14 cellular contexts compared by ENCODE assay signal in the genomic region with DNA sequence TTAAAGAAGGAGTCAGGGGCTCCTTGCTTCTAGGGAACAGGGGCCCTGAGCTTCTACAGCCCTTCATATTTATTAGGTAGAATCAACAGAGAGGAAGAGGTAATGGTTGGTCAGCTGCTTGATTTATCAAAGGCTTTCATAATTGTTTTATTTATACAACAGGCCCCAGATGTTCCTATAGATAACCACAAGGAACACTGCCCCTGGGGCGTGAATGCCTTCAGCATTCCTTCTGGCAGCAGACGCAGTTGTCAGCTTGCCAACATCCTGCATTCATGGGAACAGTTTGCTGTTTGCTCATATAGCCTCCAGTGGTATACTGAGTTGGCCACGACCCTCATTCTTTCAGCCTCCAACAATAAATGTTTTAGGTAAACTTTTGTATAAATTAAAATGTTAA.
A peak's percentile ranks its signal among the peaks of the same experiment; 100 is the strongest.
DNase-seq lines count a peak whose midpoint lies in the region; ATAC-seq and TF ChIP-seq lines count a peak whose summit lies in the region.
"Had no signal": no experiment of that assay in that cellular context is flagged by ENCODE, and none has a peak within 500 bp of the region (broad histone marks: within the 10 kb centered on the region; RNA-seq: fewer than 3 reads in every experiment).

No MANE protein-coding gene starts in this region.

- no peak for TF ChIP-seq POLR2A in stomach (IDR thresholded peaks at IDR 0.05)

- no peak for ATAC-seq in GM21367 (IDR thresholded peaks at IDR 0.05; ENCODE audit: unreplicated experiment)
- ATAC-seq: mucosa of descending colon had no signal

- no peak for TF ChIP-seq EP300 in stomach (IDR thresholded peaks at IDR 0.05)

- no peak for TF ChIP-seq CTCF in fibroblast of pulmonary artery (IDR thresholded peaks at IDR 0.05; ENCODE audit: low read length, missing control alignments)
- no peak for TF ChIP-seq CTCF in stomach (IDR thresholded peaks at IDR 0.05)

- H3K4me1 ChIP-seq in stomach: peaks cover 0 to 6% (median 3%) of the 10 kb centered on the region in 4 donors
- H3K4me1 ChIP-seq: transverse colon had no signal

- DNase-seq in NCI-H748 (lab: John Stamatoyannopoulos, UW; ENCODE audit: unreplicated experiment) (peak; percentile 37), NCI-H748 treated with DMSO at 0.1 percent for 48 hours (lab: John Stamatoyannopoulos, UW) (no peak), UCSD-AML1 (lab: John Stamatoyannopoulos, UW; ENCODE audit: unreplicated experiment) (peak; percentile 6), fibroblast of pulmonary artery (ENCODE audit: low read depth) (peak; percentile 45), stomach (peak; percentile 77), islet precursor cell (no peak), SIG-M5 (lab: John Stamatoyannopoulos, UW) (no peak)
- DNase-seq: activated naive CD4-positive, alpha-beta T cell; mucosa of descending colon; NCI-H1048; NCI-H774; transverse colon had no signal

- intact Hi-C loops in stomach (cut with DNase I; ENCODE audit: low total_unique reads): no loop called here

- peak overlapping the region in 1 of 5 donors; percentile 38 for H3K27ac ChIP-seq in stomach
- H3K27ac ChIP-seq: transverse colon had no signal

- no peaks in the 10 kb centered on the region for H3K27me3 ChIP-seq in stomach
- H3K27me3 ChIP-seq: esophagus muscularis mucosa, transverse colon had no signal

- no peaks in the 10 kb centered on the region for H3K36me3 ChIP-seq in stomach
- H3K36me3 ChIP-seq: esophagus muscularis mucosa, transverse colon had no signal

- H3K4me3 ChIP-seq in fibroblast of pulmonary artery (replicated peaks; ENCODE audit: low read depth, low read length): no peak overlapping the region
- H3K4me3 ChIP-seq in stomach: no peak overlapping the region
- H3K4me3 ChIP-seq: esophagus muscularis mucosa, mucosa of descending colon, transverse colon had no signal

- 12 to 21% (median 16%) methylated on average over 3 of the region's 3 CpGs for WGBS in stomach, 5 donors

- H3K9me3 ChIP-seq in stomach: peaks cover 0 to 23% (median 19%) of the 10 kb centered on the region in 4 donors

Comparison
In these comparisons a context has a peak if more than half of its experiments do, and no peak if none do; other contexts are left out.
1. DNase-seq: peak in NCI-H748 (single experiment), UCSD-AML1 (single experiment), fibroblast of pulmonary artery (single experiment) and stomach (single experiment); none in NCI-H748 treated with DMSO at 0.1 percent for 48 hours (single experiment), islet precursor cell (single experiment) and SIG-M5 (single experiment).